8 cellular contexts compared by ENCODE assay signal in the genomic region with DNA sequence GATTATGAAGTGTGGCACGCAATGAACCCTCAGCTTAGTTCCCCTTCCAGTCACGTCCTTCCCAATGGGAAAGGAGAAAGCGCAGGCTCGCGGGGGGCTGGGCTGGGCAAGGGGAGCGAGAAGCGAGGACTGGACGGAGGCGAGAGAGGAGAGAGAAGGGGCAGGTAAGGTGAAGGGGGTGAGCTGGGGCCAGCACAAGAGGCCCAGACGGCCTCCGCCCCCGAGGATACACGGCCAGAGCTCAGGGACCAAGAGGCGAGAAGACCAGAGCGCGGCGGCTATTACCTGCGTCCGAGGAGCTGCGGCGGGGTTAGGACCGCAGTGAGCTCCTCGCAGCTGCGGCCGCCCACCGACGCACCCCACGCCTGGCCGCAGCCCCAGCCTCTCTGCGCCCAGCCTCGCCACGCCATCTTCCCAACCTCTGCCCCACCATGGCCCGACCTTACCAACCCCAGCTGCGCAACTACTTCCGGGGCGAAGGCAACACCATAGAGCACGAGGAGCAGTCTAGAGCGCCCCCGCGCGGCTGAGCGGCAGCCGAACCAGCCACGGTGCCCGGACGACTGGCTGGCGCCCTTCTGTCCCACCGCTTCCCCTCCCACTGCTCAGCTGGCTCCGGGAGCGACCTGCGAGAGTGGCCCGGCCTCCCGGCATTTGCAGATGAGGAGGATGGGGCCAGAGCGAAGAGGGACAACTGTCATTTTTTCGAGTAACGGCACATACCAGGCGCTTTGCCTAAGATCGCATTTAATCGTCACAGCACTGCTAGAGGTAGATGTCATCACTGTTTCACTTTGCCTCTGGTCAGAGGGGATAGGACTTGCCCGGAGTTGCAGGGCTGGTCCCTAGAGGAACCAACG. TPM values are rescaled to one million over a fixed set of nuclear protein-coding genes. Genes with fewer than 3 reads are reported as not detected.
DNase-seq lines count a peak whose midpoint lies in the region; ATAC-seq and TF ChIP-seq lines count a peak whose summit lies in the region.

A gene with protein sequence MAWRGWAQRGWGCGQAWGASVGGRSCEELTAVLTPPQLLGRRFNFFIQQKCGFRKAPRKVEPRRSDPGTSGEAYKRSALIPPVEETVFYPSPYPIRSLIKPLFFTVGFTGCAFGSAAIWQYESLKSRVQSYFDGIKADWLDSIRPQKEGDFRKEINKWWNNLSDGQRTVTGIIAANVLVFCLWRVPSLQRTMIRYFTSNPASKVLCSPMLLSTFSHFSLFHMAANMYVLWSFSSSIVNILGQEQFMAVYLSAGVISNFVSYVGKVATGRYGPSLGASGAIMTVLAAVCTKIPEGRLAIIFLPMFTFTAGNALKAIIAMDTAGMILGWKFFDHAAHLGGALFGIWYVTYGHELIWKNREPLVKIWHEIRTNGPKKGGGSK (minus strand): TSS at position 444 of the 860 bp plus-strand sequence. CDS start 34 bp downstream, at position 410.

- DNase-seq in GM13976 (ENCODE audit: low spot score) (peak; percentile 96), NCI-H146 (lab: John Stamatoyannopoulos, UW) (peak; percentile 97), T-helper 1 cell (peak; percentile 90 to 95 (median 93)), amniotic epithelial cell (ENCODE audit: low read depth) (peak; percentile 82), left ventricle myocardium inferior (peak; percentile 96), prostate gland (ENCODE audit: low spot score) (peak; percentile 93)

- intact Hi-C loops in left ventricle myocardium inferior (cut with micrococcal nuclease) (no loop called here), prostate gland (cut with DNase I) (loop anchor here (5.0 kb wide), 1 partner anchor 417 kb away; no protein-coding TSS in a partner anchor)

- H3K4me3 ChIP-seq in left ventricle myocardium inferior (peak within 1 kb of the TSS; percentile 96), prostate gland (peak within 1 kb of the TSS; percentile 81 to 84), urinary bladder (ENCODE audit: low read depth, low read length) (peak within 1 kb of the TSS; percentile 91)

- H3K4me1 ChIP-seq in left ventricle myocardium inferior (peaks cover 48% of the 10 kb centered on the region), prostate gland (replicated peaks) (no peaks in the 10 kb centered on the region), urinary bladder (ENCODE audit: insufficient read depth) (peaks cover 3% of the 10 kb centered on the region)

- peak; percentile 49 for TF ChIP-seq POLR2A in prostate gland (IDR thresholded peaks at IDR 0.05)

- no peaks in the 10 kb centered on the region for H3K27me3 ChIP-seq in left ventricle myocardium inferior (ENCODE audit: low read depth)
- no peaks in the 10 kb centered on the region for H3K27me3 ChIP-seq in prostate gland (replicated peaks; ENCODE audit: insufficient read depth)

- H3K36me3 ChIP-seq in left ventricle myocardium inferior, result no peaks in the 10 kb centered on the region
- H3K36me3 ChIP-seq in prostate gland, result no peaks in the 10 kb centered on the region
- H3K36me3 ChIP-seq in urinary bladder (ENCODE audit: insufficient read depth), result no peaks in the 10 kb centered on the region

- in situ Hi-C loops in GM13976 (cut with MboI; ENCODE audit: low sequenced_read_pairs, unreplicated experiment), result loop anchor here (25.0 kb wide), 1 partner anchor 353 kb away; a partner anchor contains a TSS

- under 1% methylated on average over 61 of the region's 61 CpGs for WGBS in prostate gland
- WGBS in urinary bladder, result under 1% methylated on average over 61 of the region's 61 CpGs

- TF ChIP-seq CTCF in GM13976 (IDR thresholded peaks at IDR 0.05; ENCODE audit: borderline replicate concordance, control extremely low read depth, extremely low read depth, insufficient read depth, missing control alignments) (peak; percentile 99), left ventricle myocardium inferior (IDR thresholded peaks at IDR 0.05; ENCODE audit: borderline replicate concordance) (peak; percentile 97), prostate gland (IDR thresholded peaks at IDR 0.05) (peak; percentile 88 to 97 (median 96))

- H3K27ac ChIP-seq in left ventricle myocardium inferior (replicated peaks), result peak within 1 kb of the TSS; percentile 89
- H3K27ac ChIP-seq in prostate gland, result peak within 1 kb of the TSS; percentile 73 to 74
- peak within 1 kb of the TSS; percentile 66 for H3K27ac ChIP-seq in urinary bladder (ENCODE audit: low read depth)

- H3K9me3 ChIP-seq in left ventricle myocardium inferior (replicated peaks), result no peaks in the 10 kb centered on the region
- H3K9me3 ChIP-seq in prostate gland, result no peaks in the 10 kb centered on the region

- ATAC-seq in HG02870 (IDR thresholded peaks at IDR 0.05; ENCODE audit: unreplicated experiment), result peak; percentile 99

RNA-seq across cellular contexts. Expression of the gene that starts here (rescaled TPM):
- 52.8 TPM for total RNA-seq in left ventricle myocardium inferior
- total RNA-seq in prostate gland, result 10 to 100 TPM; 31.5 to 44.3 TPM
- 33.5 TPM for total RNA-seq in urinary bladder
- polyA plus RNA-seq in urinary bladder, result 49.5 TPM

Comparison
In these comparisons a context has a peak if more than half of its experiments do, and no peak if none do; other contexts are left out.
1. Peak in every context shown above with its lines: DNase-seq, ATAC-seq, H3K4me3 ChIP-seq and H3K27ac ChIP-seq.